ENCODE assay signal across 8 cellular contexts in genomic region chr4:123599920-123600394, GRCh38.
A peak's percentile ranks its signal among the peaks of the same experiment; 100 is the strongest.
DNase-seq lines count a peak whose midpoint lies in the region; ATAC-seq, FAIRE-seq and TF ChIP-seq lines count a peak whose summit lies in the region.

No MANE protein-coding gene starts in this region.

- FAIRE-seq in kidney (lab: Jason Lieb, UNC) = no peak

- H3K4me1 Mint-ChIP-seq in Calu3 (ENCODE audit: low read depth, unreplicated experiment) = peaks cover 50% of the 10 kb centered on the region
- peaks cover 24% of the 10 kb centered on the region for H3K4me1 Mint-ChIP-seq in brain

- H3K4me1 ChIP-seq in kidney (ENCODE audit: control insufficient read depth in 1 of 2, insufficient read depth in 1 of 2, low read depth in 1 of 2, low read length in 2 of 2) = peaks cover 5 to 7% of the 10 kb centered on the region in 2 donors

- no peak overlapping the region for H3K4me3 ChIP-seq in kidney (ENCODE audit: low read length in 2 of 2)

- TF ChIP-seq CTCF in Calu3 (IDR thresholded peaks at IDR 0.05; ENCODE audit: unreplicated experiment) (no peak), brain (conservative IDR thresholded peaks at IDR 0.05) (no peak), kidney (IDR thresholded peaks at IDR 0.05; ENCODE audit: borderline replicate concordance, extremely low read depth, insufficient read depth) (no peak)

- BruUV-seq in Calu3 (replicated peaks; lab: Mats Ljungman, UMichigan) = no TSS peak

- H3K9me3 ChIP-seq in kidney (ENCODE audit: control insufficient read depth in 1 of 2, low read length in 2 of 2) = no peaks in the 10 kb centered on the region

- peak; percentile 100 for ATAC-seq in GM19452 (IDR thresholded peaks at IDR 0.05; ENCODE audit: unreplicated experiment)
- ATAC-seq in HG03521 (IDR thresholded peaks at IDR 0.05; ENCODE audit: unreplicated experiment) = peak; percentile 100

- intact Hi-C loops in Calu3 (cut with micrococcal nuclease; ENCODE audit: unreplicated experiment) (loop anchor here (1.0 to 5.0 kb wide), 3 partner anchors 12 to 53 kb away; no protein-coding TSS in a partner anchor), kidney (cut with DNase I) (no loop called here)

- CTCF ChIA-PET in Calu3 (lab: Charles Lee) = interaction anchor here (1.0 to 1.3 kb wide), 2 partner anchors 11 to 111 kb away, joined by 3 to 7 read pairs; no protein-coding TSS in a partner anchor

- H3K27me3 Mint-ChIP-seq in Calu3 (ENCODE audit: unreplicated experiment) = no peaks in the 10 kb centered on the region
- H3K27me3 Mint-ChIP-seq in brain = no peaks in the 10 kb centered on the region

- H3K9me3 Mint-ChIP-seq in Calu3 (ENCODE audit: low read depth, unreplicated experiment) (no peaks in the 10 kb centered on the region), brain (peaks cover 0 to 8% (median 3%) of the 10 kb centered on the region in 5 experiments)

- H3K36me3 Mint-ChIP-seq in Calu3 (ENCODE audit: insufficient read depth, unreplicated experiment) (peaks cover 9% of the 10 kb centered on the region), brain (no peaks in the 10 kb centered on the region)

- no peak overlapping the region for H3K4me3 Mint-ChIP-seq in Calu3 (ENCODE audit: low read depth, unreplicated experiment)
- peak overlapping the region in 3 of 5 experiments; percentile 12 to 36 (median 15) for H3K4me3 Mint-ChIP-seq in brain

- peak overlapping the region; percentile 26 to 47 for H3K27ac ChIP-seq in kidney (ENCODE audit: low read depth in 2 of 2, low read length in 2 of 2)

- H3K36me3 ChIP-seq in kidney (ENCODE audit: control insufficient read depth in 1 of 2, insufficient read depth in 2 of 2, low read length in 2 of 2) = no peaks in the 10 kb centered on the region

- H3K27ac Mint-ChIP-seq in Calu3 (ENCODE audit: unreplicated experiment) (peak overlapping the region; percentile 81), brain (peak overlapping the region in 4 of 5 experiments; percentile 73 to 92 (median 76))

- peak; percentile 80 for DNase-seq in Calu3
- DNase-seq in T follicular helper cell (ENCODE audit: low read depth) = peak; percentile 47
- peak; percentile 87 for DNase-seq in kidney
- DNase-seq in stimulated activated CD8-positive, alpha-beta memory T cell treated with anti-CD3 and anti-CD28 coated beads, Interleukin-12 subunit alpha, Interleukin-12 subunit beta, amount 100 ng/mL, for 4 hours (ENCODE audit: low read depth) = peak; percentile 14
- DNase-seq in ecto neural progenitor cell (ENCODE audit: low spot score) = no peak

- H3K9ac ChIP-seq in kidney (ENCODE audit: low read length in 2 of 2) = no peak overlapping the region
